In the genomic region with DNA sequence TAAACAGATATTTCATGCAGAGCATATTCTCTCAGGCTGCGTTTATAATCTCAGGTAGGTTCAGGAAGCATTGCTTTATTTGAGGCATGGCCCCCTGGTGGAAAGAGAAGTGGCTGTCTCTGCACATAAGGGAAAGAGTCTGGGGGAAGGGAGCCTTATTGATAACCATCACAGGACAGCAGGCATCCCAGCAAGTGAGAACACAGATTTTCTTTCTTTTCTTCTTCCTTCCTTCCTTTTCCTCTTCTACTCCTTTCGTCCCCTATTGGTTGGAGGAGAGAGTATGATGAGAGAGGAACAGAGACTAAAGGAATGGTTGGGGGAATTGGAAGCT, we compare ENCODE assay signal across 9 cellular contexts. TPM values are rescaled to one million over a fixed set of nuclear protein-coding genes. Genes with fewer than 3 reads are reported as not detected.
DNase-seq lines count a peak whose midpoint lies in the region; ATAC-seq, FAIRE-seq and TF ChIP-seq lines count a peak whose summit lies in the region.
"Had no signal": no experiment of that assay in that cellular context is flagged by ENCODE, and none has a peak within 500 bp of the region (broad histone marks: within the 10 kb centered on the region; RNA-seq: fewer than 3 reads in every experiment).

No MANE protein-coding gene starts in this region.

- H3K4me3 ChIP-seq in OCI-LY3 (ENCODE audit: low read length) (no peak overlapping the region), endothelial cell of umbilical vein (replicated peaks in 1 of 3; ENCODE audit: insufficient read depth in 1 of 3, low read depth in 1 of 3, low read length in 3 of 3) (no peak overlapping the region), upper lobe of right lung (no peak overlapping the region)

- no peaks in the 10 kb centered on the region; the same call in 1 of the 2 replicates for H4K20me1 ChIP-seq in OCI-LY3 (ENCODE audit: insufficient read depth, low read length)
- no peaks in the 10 kb centered on the region for H4K20me1 ChIP-seq in endothelial cell of umbilical vein (replicated peaks; ENCODE audit: control insufficient read depth, extremely low read depth, insufficient read depth, low read length)

- no peaks in the 10 kb centered on the region for H3K27me3 ChIP-seq in OCI-LY3 (ENCODE audit: low read depth, low read length)
- no peaks in the 10 kb centered on the region for H3K27me3 ChIP-seq in endothelial cell of umbilical vein (ENCODE audit: control insufficient read depth in 2 of 2, insufficient read depth in 2 of 2, low read length in 2 of 2)
- no peaks in the 10 kb centered on the region for H3K27me3 ChIP-seq in upper lobe of right lung

- TF ChIP-seq CTCF in AG09319 (IDR thresholded peaks at IDR 0.05; ENCODE audit: low read depth, low read length) = peak; percentile 21
- peak; percentile 60 for TF ChIP-seq CTCF in OCI-LY3 (IDR thresholded peaks at IDR 0.05; ENCODE audit: low read depth, low read length)
- TF ChIP-seq CTCF in endothelial cell of umbilical vein (IDR thresholded peaks at IDR 0.05; ENCODE audit: extremely low read depth in 1 of 2, insufficient read depth in 1 of 2, low read depth in 1 of 2, low read length in 2 of 2) = peak; percentile 37 to 53
- peak; percentile 26 for TF ChIP-seq CTCF in upper lobe of right lung (IDR thresholded peaks at IDR 0.05)

- H2AFZ ChIP-seq in OCI-LY3 (ENCODE audit: low read depth, low read length) (no peak overlapping the region), endothelial cell of umbilical vein (ENCODE audit: low read depth, low read length) (no peak overlapping the region)

- H3K9ac ChIP-seq in OCI-LY3 (ENCODE audit: low read length) (no peak overlapping the region), endothelial cell of umbilical vein (replicated peaks; ENCODE audit: extremely low read depth, insufficient read depth, low read length) (no peak overlapping the region)

- FAIRE-seq in GM12891 (lab: Jason Lieb, UNC) (peak; percentile 16), endothelial cell of umbilical vein (lab: Jason Lieb, UNC) (no peak)
- FAIRE-seq: endometrium had no signal

- H3K27ac ChIP-seq in OCI-LY3 (ENCODE audit: low read length) = no peak overlapping the region
- no peak overlapping the region for H3K27ac ChIP-seq in endothelial cell of umbilical vein (ENCODE audit: insufficient read depth, low read depth, low read length)
- H3K27ac ChIP-seq in upper lobe of right lung = no peak overlapping the region

- dilution Hi-C loops in endothelial cell of umbilical vein (cut with MboI; ENCODE audit: extremely low pct_ligation_motif_present, low sequenced_read_pairs) = no loop called here

- H3K36me3 ChIP-seq in OCI-LY3 (replicated peaks; ENCODE audit: low read depth, low read length) (peaks cover 10% of the 10 kb centered on the region), endothelial cell of umbilical vein (ENCODE audit: control insufficient read depth in 2 of 2, extremely low read depth in 1 of 2, insufficient read depth in 2 of 2, low read length in 2 of 2) (no peaks in the 10 kb centered on the region), upper lobe of right lung (peaks cover 17% of the 10 kb centered on the region)

- no peak for TF ChIP-seq POLR2A in GM12891 (IDR thresholded peaks at IDR 0.05; ENCODE audit: low read depth, low read length)
- no peak for TF ChIP-seq POLR2A in endothelial cell of umbilical vein (IDR thresholded peaks at IDR 0.05; ENCODE audit: low read depth, low read length)

- no peaks in the 10 kb centered on the region for H3K9me3 ChIP-seq in OCI-LY3 (ENCODE audit: insufficient read depth, low read length)
- H3K9me3 ChIP-seq in endothelial cell of umbilical vein (replicated peaks; ENCODE audit: control insufficient read depth, insufficient read depth, low read length) = no peaks in the 10 kb centered on the region
- no peaks in the 10 kb centered on the region for H3K9me3 ChIP-seq in upper lobe of right lung

- intact Hi-C loops in endothelial cell of umbilical vein (cut with micrococcal nuclease) = loop anchor here (1.0 kb wide), 1 partner anchor 192 kb away; no protein-coding TSS in a partner anchor
- intact Hi-C loops in upper lobe of right lung (cut with DNase I) = no loop called here

- POLR2A ChIA-PET in endothelial cell of umbilical vein (lab: Charles Lee) = no interaction called here

- DNase-seq in AG09319 (ENCODE audit: extremely low read depth, low read depth) = no peak
- DNase-seq in GM12891 (ENCODE audit: insufficient read length, low spot score) = no peak
- no peak for DNase-seq in endothelial cell of umbilical vein (ENCODE audit: low read depth, low spot score)
- DNase-seq in upper lobe of right lung = no peak
- no peak for DNase-seq in cerebellum (ENCODE audit: low spot score)
- no peak for DNase-seq in SKM-1 treated with dmso at 0.1 percent for 144 hours (lab: John Stamatoyannopoulos, UW; ENCODE audit: unreplicated experiment)
- no peak for DNase-seq in hepatic stellate cell (ENCODE audit: low spot score)

- no peaks in the 10 kb centered on the region for H3K4me1 ChIP-seq in OCI-LY3 (ENCODE audit: low read length)
- peaks cover 4% of the 10 kb centered on the region for H3K4me1 ChIP-seq in endothelial cell of umbilical vein (ENCODE audit: control insufficient read depth, extremely low read depth, insufficient read depth, low read length)
- H3K4me1 ChIP-seq in upper lobe of right lung = no peaks in the 10 kb centered on the region

- no peak for ATAC-seq in upper lobe of right lung

- CTCF ChIA-PET in endothelial cell of umbilical vein (lab: Charles Lee) = interaction anchor here (0.9 kb wide), 1 partner anchor 11 kb away, joined by 4 read pairs; no protein-coding TSS in a partner anchor

- H3K79me2 ChIP-seq in OCI-LY3 (ENCODE audit: low read length) (no peaks in the 10 kb centered on the region; the same call in 1 of the 2 replicates), endothelial cell of umbilical vein (ENCODE audit: control insufficient read depth, insufficient read depth, low read length) (no peaks in the 10 kb centered on the region)

- no peaks in the 10 kb centered on the region for H3K9me1 ChIP-seq in endothelial cell of umbilical vein (replicated peaks; ENCODE audit: control insufficient read depth, extremely low read depth, insufficient read depth, low read length)

- no TSS peak for BruUV-seq in endothelial cell of umbilical vein (replicated peaks; lab: Mats Ljungman, UMichigan)

- H3K4me2 ChIP-seq in OCI-LY3 (ENCODE audit: low read length) (no peak overlapping the region), endothelial cell of umbilical vein (ENCODE audit: insufficient read depth, low read length) (no peak overlapping the region)

TF ChIP-seq in GM12891, 5 proteins besides CTCF, POLR2A, EP300 and RAD21:
- TF ChIP-seq POU2F2 (IDR thresholded peaks at IDR 0.05; ENCODE audit: low read depth, low read length) = no peak
- TF ChIP-seq SPI1 (IDR thresholded peaks at IDR 0.05; ENCODE audit: low read depth, low read length) = no peak
- TF ChIP-seq TAF1 (IDR thresholded peaks at IDR 0.05; ENCODE audit: low read depth, low read length) = no peak
- no peak for TF ChIP-seq POLR2AphosphoS5 (IDR thresholded peaks at IDR 0.05; ENCODE audit: low read depth, low read length)
- TF ChIP-seq PAX5 (IDR thresholded peaks at IDR 0.05; ENCODE audit: insufficient read depth, low read length, severe bottlenecking) = no peak

TF ChIP-seq in endothelial cell of umbilical vein, 7 proteins besides CTCF, POLR2A, EP300 and RAD21:
- TF ChIP-seq, protein P1, sequence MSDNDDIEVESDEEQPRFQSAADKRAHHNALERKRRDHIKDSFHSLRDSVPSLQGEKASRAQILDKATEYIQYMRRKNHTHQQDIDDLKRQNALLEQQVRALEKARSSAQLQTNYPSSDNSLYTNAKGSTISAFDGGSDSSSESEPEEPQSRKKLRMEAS (IDR thresholded peaks at IDR 0.05; ENCODE audit: insufficient read depth, insufficient read length) = no peak
- TF ChIP-seq GATA2 (IDR thresholded peaks at IDR 0.05; ENCODE audit: insufficient read depth, insufficient read length, low read depth, low read length) (no peak), EZH2 (IDR thresholded peaks at IDR 0.05; ENCODE audit: borderline replicate concordance, low read depth, low read length, severe bottlenecking) (no peak), POLR2AphosphoS5 (IDR thresholded peaks at IDR 0.05; ENCODE audit: insufficient read depth, low read depth, low read length) (no peak), FOS (IDR thresholded peaks at IDR 0.05; ENCODE audit: borderline replicate concordance, insufficient read depth, low read length) (no peak), MYC (IDR thresholded peaks at IDR 0.05; ENCODE audit: low read depth, low read length) (no peak), JUN (IDR thresholded peaks at IDR 0.05; ENCODE audit: borderline replicate concordance, insufficient read depth, insufficient read length, low read depth) (no peak)

RNA-seq across cellular contexts. Expression of a gene that starts 21.9 kb away (rescaled TPM):
- 24.8 TPM for polyA plus RNA-seq in GM12891 (2012; ENCODE audit: low read depth, missing spikeins)
- total RNA-seq in endothelial cell of umbilical vein (26.3 and 26.4 TPM in 2 replicates), upper lobe of right lung (36.0 TPM), cerebellum (35.4 TPM)
- polyA plus RNA-seq in endothelial cell of umbilical vein = 6.3 and 6.7 TPM in 2 replicates
- 9.5 and 12.0 TPM in 2 replicates for polyA plus RNA-seq in endothelial cell of umbilical vein (2011; cell fraction: cytosol; rRNA removed)
- polyA plus RNA-seq in endothelial cell of umbilical vein (2011; cell fraction: nucleus; rRNA removed) = 10.9 and 12.0 TPM in 2 replicates
- 21.3 and 26.9 TPM in 2 replicates for polyA plus RNA-seq in endothelial cell of umbilical vein (2012)
- 6.4 and 19.8 TPM in 2 replicates for polyA minus RNA-seq in endothelial cell of umbilical vein
- polyA minus RNA-seq in endothelial cell of umbilical vein (2011; cell fraction: cytosol; rRNA and poly(A)+ RNA removed) = 12.3 TPM
- polyA minus RNA-seq in endothelial cell of umbilical vein (2011; cell fraction: nucleus; rRNA and poly(A)+ RNA removed) = 4.5 and 9.0 TPM in 2 replicates
